In the genomic region with DNA sequence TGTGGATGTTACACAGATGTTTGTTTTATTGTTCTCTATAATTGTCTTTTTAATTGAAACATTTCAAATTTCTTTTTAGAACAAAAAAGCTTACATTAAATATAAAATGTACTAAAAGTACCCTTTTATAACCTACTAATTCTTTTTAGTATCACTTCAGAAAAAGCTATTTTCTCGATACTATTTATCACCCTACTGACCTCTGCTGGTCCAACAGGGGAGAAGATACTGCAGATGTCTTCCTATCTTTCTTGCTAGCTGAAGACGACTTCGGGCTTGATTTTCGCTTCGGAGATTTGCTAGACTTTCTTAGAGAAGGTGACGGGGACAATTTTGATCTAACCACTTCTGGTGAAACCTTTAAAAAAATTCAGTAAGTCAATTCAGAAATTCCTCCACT, we compare ENCODE assay signal across 13 cellular contexts. TPM values are rescaled to one million over a fixed set of nuclear protein-coding genes. Genes with fewer than 3 reads are reported as not detected.
DNase-seq lines count a peak whose midpoint lies in the region; ATAC-seq, FAIRE-seq and TF ChIP-seq lines count a peak whose summit lies in the region.
"Had no signal": no experiment of that assay in that cellular context is flagged by ENCODE, and none has a peak within 500 bp of the region (broad histone marks: within the 10 kb centered on the region; RNA-seq: fewer than 3 reads in every experiment).

No MANE protein-coding gene starts in this region.

- ATAC-seq in stimulated activated memory B cell treated with anti-CD40 and anti-IgM and Interleukin-4, amounts not matched to agents 10 μg/mL and 1 μg/mL and 100 μg/mL, for 72 hours: no peak
- ATAC-seq in GM21786 (IDR thresholded peaks at IDR 0.05; ENCODE audit: unreplicated experiment) (no peak), GM21515 (IDR thresholded peaks at IDR 0.05; ENCODE audit: unreplicated experiment) (no peak)

- FAIRE-seq in A204.1 (lab: Jason Lieb, UNC): peak; percentile 75

- DNase-seq in GM12865 (ENCODE audit: low read depth) (no peak), SK-MEL-5 (ENCODE audit: low read depth, low spot score) (peak; percentile 68), glomerular visceral epithelial cell (ENCODE audit: extremely low spot score) (peak; percentile 1), NCI-H2029 (lab: John Stamatoyannopoulos, UW) (no peak)
- DNase-seq: activated gamma-delta T cell treated with Interleukin-2 at 50 U/mL for 16 hours, MM.1S, naive B cell, T-helper 9 cell had no signal

- in situ Hi-C loops in SK-MEL-5 (cut with HindIII; ENCODE audit: low pct_unique_long_range_greater_than_20kb, low sequenced_read_pairs): no loop called here

- no peaks in the 10 kb centered on the region for H3K27me3 Mint-ChIP-seq in stimulated activated memory B cell treated with anti-CD40 and anti-IgM and Interleukin-4, amounts not matched to agents 10 μg/mL and 1 μg/mL and 100 μg/mL, for 72 hours
- H3K27me3 Mint-ChIP-seq: naive B cell had no signal

- H3K27ac Mint-ChIP-seq in stimulated activated memory B cell treated with anti-CD40 and anti-IgM and Interleukin-4, amounts not matched to agents 10 μg/mL and 1 μg/mL and 100 μg/mL, for 72 hours: no peak overlapping the region
- H3K27ac Mint-ChIP-seq: naive B cell had no signal

- H3K4me3 ChIP-seq in GM12865 (ENCODE audit: low read depth, low read length): no peak overlapping the region
- H3K4me3 ChIP-seq: esophagus muscularis mucosa had no signal

- no peaks in the 10 kb centered on the region for H3K4me1 Mint-ChIP-seq in stimulated activated memory B cell treated with anti-CD40 and anti-IgM and Interleukin-4, amounts not matched to agents 10 μg/mL and 1 μg/mL and 100 μg/mL, for 72 hours

- TF ChIP-seq CTCF in GM12865 (IDR thresholded peaks at IDR 0.05; ENCODE audit: insufficient read depth, low read depth, low read length, missing control alignments): peak; percentile 10

- H3K4me3 Mint-ChIP-seq in stimulated activated memory B cell treated with anti-CD40 and anti-IgM and Interleukin-4, amounts not matched to agents 10 μg/mL and 1 μg/mL and 100 μg/mL, for 72 hours: no peak overlapping the region
- H3K4me3 Mint-ChIP-seq: naive B cell had no signal

- peaks cover 53% of the 10 kb centered on the region for H3K36me3 Mint-ChIP-seq in stimulated activated memory B cell treated with anti-CD40 and anti-IgM and Interleukin-4, amounts not matched to agents 10 μg/mL and 1 μg/mL and 100 μg/mL, for 72 hours

- H3K9me3 Mint-ChIP-seq in stimulated activated memory B cell treated with anti-CD40 and anti-IgM and Interleukin-4, amounts not matched to agents 10 μg/mL and 1 μg/mL and 100 μg/mL, for 72 hours: no peaks in the 10 kb centered on the region
- H3K9me3 Mint-ChIP-seq: naive B cell had no signal

RNA-seq across cellular contexts. Expression of gene ZC3H13, which starts 42.4 kb away (rescaled TPM):
- total RNA-seq in SK-MEL-5 (2014; rRNA removed; shearing (Covaris generic)): 94.7 and 99.9 TPM in 2 replicates
- 52.9 and 63.9 TPM in 2 replicates for polyA plus RNA-seq in SK-MEL-5 (2015; cell fraction: cytosol; rRNA removed)
- polyA plus RNA-seq in SK-MEL-5 (2015; cell fraction: nucleus; rRNA removed): 76.4 and 91.1 TPM in 2 replicates

Comparison
In these comparisons a context has a peak if more than half of its experiments do, and no peak if none do; other contexts are left out.
1. DNase-seq: peak in SK-MEL-5 (single experiment) and glomerular visceral epithelial cell (single experiment); none in GM12865 (single experiment) and NCI-H2029 (single experiment).